17 cellular contexts compared by ENCODE assay signal in genomic region chr1:230985711-230986110, GRCh38. TPM values are rescaled to one million over a fixed set of nuclear protein-coding genes. Genes with fewer than 3 reads are reported as not detected.
DNase-seq lines count a peak whose midpoint lies in the region; ATAC-seq and TF ChIP-seq lines count a peak whose summit lies in the region.
"Had no signal": no experiment of that assay in that cellular context is flagged by ENCODE, and none has a peak within 500 bp of the region (broad histone marks: within the 10 kb centered on the region; RNA-seq: fewer than 3 reads in every experiment).

No MANE protein-coding gene starts in this region.

- peaks cover 5 to 20% (median 18%) of the 10 kb centered on the region in 10 experiments for H3K4me1 ChIP-seq in BLaER1 treated with 17β-estradiol and CSF1 and Interleukin-3, amounts not matched to agents 10 nM and 100 nM
- H3K4me1 ChIP-seq in Peyer's patch, result peaks cover 0 to 18% (median 0%) of the 10 kb centered on the region in 4 donors
- peaks cover 19% of the 10 kb centered on the region for H3K4me1 ChIP-seq in mucosa of descending colon (ENCODE audit: low read depth)

- H3K27me3 ChIP-seq in BLaER1 treated with 17β-estradiol and CSF1 and Interleukin-3, amounts not matched to agents 10 nM and 100 nM, result no peaks in the 10 kb centered on the region
- H3K27me3 ChIP-seq in Peyer's patch, result no peaks in the 10 kb centered on the region

- peaks cover 26 to 63% (median 31%) of the 10 kb centered on the region in 11 experiments for H3K36me3 ChIP-seq in BLaER1 treated with 17β-estradiol and CSF1 and Interleukin-3, amounts not matched to agents 10 nM and 100 nM
- H3K36me3 ChIP-seq in Peyer's patch, result peaks cover 0 to 12% (median 0%) of the 10 kb centered on the region in 3 donors
- H3K36me3 ChIP-seq in mucosa of descending colon (ENCODE audit: low read depth), result no peaks in the 10 kb centered on the region

- no peak for TF ChIP-seq POLR2A in Peyer's patch (IDR thresholded peaks at IDR 0.05)

- ATAC-seq in mucosa of descending colon, result peak; percentile 79
- ATAC-seq in HG02571 (IDR thresholded peaks at IDR 0.05; ENCODE audit: unreplicated experiment), result no peak

- TF ChIP-seq CTCF in Peyer's patch (IDR thresholded peaks at IDR 0.05) (no peak), mucosa of descending colon (IDR thresholded peaks at IDR 0.05) (no peak)

- DNase-seq in Peyer's patch, result peak in 2 of 3 donors; percentile 65 to 70
- peak; percentile 49 for DNase-seq in glomerular visceral epithelial cell (ENCODE audit: extremely low spot score)
- DNase-seq in mucosa of descending colon, result peak; percentile 77 to 79 (median 78)
- DNase-seq in AG08396 (ENCODE audit: low spot score), result no peak
- DNase-seq in NCI-H1105 treated with DMSO at 0.1 percent for 48 hours (lab: John Stamatoyannopoulos, UW), result no peak
- DNase-seq in RPMI8226, result no peak
- DNase-seq: Caco-2; CD4-positive, alpha-beta T cell; GDM1; Kasumi-1; NCI-H1417; NCI-H1694 treated with DMSO at 0.1 percent for 48 hours; NCI-H2081 treated with DMSO at 0.1 percent for 48 hours; NCI-H2171 treated with DMSO at 0.1 percent for 48 hours; Right ventricle myocardium superior had no signal

- H3K9me3 ChIP-seq in BLaER1 treated with 17β-estradiol and CSF1 and Interleukin-3, amounts not matched to agents 10 nM and 100 nM (replicated peaks in 1 of 11), result no peaks in the 10 kb centered on the region
- no peaks in the 10 kb centered on the region for H3K9me3 ChIP-seq in Peyer's patch
- H3K9me3 ChIP-seq in mucosa of descending colon, result no peaks in the 10 kb centered on the region
- H3K9me3 ChIP-seq: Caco-2 had no signal

- no peak overlapping the region for H3K27ac ChIP-seq in BLaER1 treated with 17β-estradiol and CSF1 and Interleukin-3, amounts not matched to agents 10 nM and 100 nM
- H3K27ac ChIP-seq in Peyer's patch, result peak overlapping the region in 2 of 4 donors; percentile 17 to 31

- H3K9ac ChIP-seq in BLaER1 treated with 17β-estradiol and CSF1 and Interleukin-3, amounts not matched to agents 10 nM and 100 nM, result no peak overlapping the region

- peak overlapping the region in 8 of 11 experiments; percentile 9 to 74 (median 58); a peak in 16 of 22 replicates for H3K4me2 ChIP-seq in BLaER1 treated with 17β-estradiol and CSF1 and Interleukin-3, amounts not matched to agents 10 nM and 100 nM

- H4K20me1 ChIP-seq in BLaER1 treated with 17β-estradiol and CSF1 and Interleukin-3, amounts not matched to agents 10 nM and 100 nM, result peaks cover 0 to 21% (median 4%) of the 10 kb centered on the region in 11 experiments; a peak in 6 of 22 replicates

- intact Hi-C loops in mucosa of descending colon (cut with DNase I, micrococcal nuclease), result no loop called here

- H3K4me3 ChIP-seq in BLaER1 treated with 17β-estradiol and CSF1 and Interleukin-3, amounts not matched to agents 10 nM and 100 nM, result no peak overlapping the region
- no peak overlapping the region for H3K4me3 ChIP-seq in Peyer's patch
- no peak overlapping the region for H3K4me3 ChIP-seq in mucosa of descending colon

RNA-seq across cellular contexts. Expression of gene ARV1, which starts 6.8 kb away (rescaled TPM):
- total RNA-seq in Peyer's patch, result 10 to 100 TPM; 13.2 to 28.9 (median 21.0) TPM
- 10 to 100 TPM; 22.4 to 33.2 (median 30.3) TPM for total RNA-seq in mucosa of descending colon

RNA-seq across cellular contexts. Expression of gene TTC13, which starts 7.0 kb away (rescaled TPM):
- total RNA-seq in Peyer's patch, result 100 to 1,000 TPM in 1 of 4 donors, 10 to 100 TPM in 3; 17.3 to 106 (median 42.6) TPM
- total RNA-seq in mucosa of descending colon, result 10 to 100 TPM; 24.0 to 39.7 (median 28.4) TPM

RNA-seq across cellular contexts. Expression of gene FAM89A, which starts 54.3 kb away (rescaled TPM):
- total RNA-seq in Peyer's patch (1 to 10 TPM in 2 of 4 donors, under 1 TPM in 1, not detected in 1; 0.94 to 3.0 (median 1.6) TPM), mucosa of descending colon (1 to 10 TPM; 2.2 to 4.4 (median 3.0) TPM)

Comparison
In these comparisons a context has a peak if more than half of its experiments do, and no peak if none do; other contexts are left out.
1. DNase-seq: peak in Peyer's patch (2 of 3), glomerular visceral epithelial cell (single experiment) and mucosa of descending colon (3 of 3); none in AG08396 (single experiment), NCI-H1105 treated with DMSO at 0.1 percent for 48 hours (single experiment) and RPMI8226 (single experiment).